In the genomic region with DNA sequence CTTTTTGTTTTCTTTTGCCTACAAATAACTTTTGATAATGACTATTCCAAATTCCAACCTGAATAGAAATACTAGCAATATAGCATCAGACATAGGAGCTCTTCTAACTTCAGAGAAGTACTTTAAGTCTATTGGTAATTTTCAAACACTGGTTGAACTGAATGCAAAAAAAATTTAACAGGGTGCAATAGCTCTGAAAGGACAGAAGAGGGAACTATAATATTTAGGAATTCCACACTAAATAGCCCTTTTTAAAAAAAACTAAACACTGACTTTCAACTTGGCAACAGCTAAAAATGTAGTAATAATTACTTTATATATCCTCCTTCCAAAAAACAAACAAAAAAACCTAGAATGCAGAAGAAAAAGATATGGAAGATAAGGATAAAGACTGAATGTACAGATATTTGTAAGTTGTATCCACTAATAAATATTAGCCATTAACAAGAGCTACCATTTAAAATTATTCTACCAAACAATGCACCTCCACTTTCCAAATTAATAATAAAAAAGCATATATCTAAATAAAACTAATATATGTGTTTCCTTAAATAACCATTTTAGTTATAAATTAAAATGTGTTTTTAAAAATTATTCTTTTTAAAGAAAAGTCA, we compare ENCODE assay signal across 8 cellular contexts.
DNase-seq lines count a peak whose midpoint lies in the region; ATAC-seq and TF ChIP-seq lines count a peak whose summit lies in the region.

No MANE protein-coding gene starts in this region.

- peak; percentile 17 for TF ChIP-seq CTCF in coronary artery (IDR thresholded peaks at IDR 0.05)
- TF ChIP-seq CTCF in osteocyte (IDR thresholded peaks at IDR 0.05) = peak; percentile 74

- H3K4me3 Mint-ChIP-seq in osteocyte (ENCODE audit: unreplicated experiment) = no peak overlapping the region

- H3K4me3 ChIP-seq in coronary artery = no peak overlapping the region

- DNase-seq in NCI-H2171 treated with DMSO at 0.1 percent for 48 hours (lab: John Stamatoyannopoulos, UW) = peak; percentile 64
- no peak for DNase-seq in NCI-H2171 (lab: John Stamatoyannopoulos, UW)
- DNase-seq in NCI-H748 treated with DMSO at 0.1 percent for 48 hours (lab: John Stamatoyannopoulos, UW) = peak; percentile 4
- DNase-seq in coronary artery (ENCODE audit: low spot score) = no peak
- no peak for DNase-seq in osteocyte (ENCODE audit: extremely low spot score, unreplicated experiment)
- no peak for DNase-seq in COR-L47 (lab: John Stamatoyannopoulos, UW)
- no peak for DNase-seq in T1000 (lab: John Stamatoyannopoulos, UW)

- ATAC-seq in GM21825 (IDR thresholded peaks at IDR 0.05; ENCODE audit: unreplicated experiment) = no peak

- no peaks in the 10 kb centered on the region for H3K27me3 Mint-ChIP-seq in osteocyte (ENCODE audit: unreplicated experiment)

- H3K4me1 Mint-ChIP-seq in osteocyte (ENCODE audit: unreplicated experiment) = peaks cover 1% of the 10 kb centered on the region

- no peaks in the 10 kb centered on the region for H3K9me3 Mint-ChIP-seq in osteocyte (ENCODE audit: unreplicated experiment)

- no peak overlapping the region for H3K27ac ChIP-seq in coronary artery

- no peak overlapping the region for H3K27ac Mint-ChIP-seq in osteocyte (ENCODE audit: unreplicated experiment)

- H3K36me3 Mint-ChIP-seq in osteocyte (ENCODE audit: unreplicated experiment) = no peaks in the 10 kb centered on the region

Comparison
In these comparisons a context has a peak if more than half of its experiments do, and no peak if none do; other contexts are left out.
1. DNase-seq: peak in NCI-H2171 treated with DMSO at 0.1 percent for 48 hours (single experiment) and NCI-H748 treated with DMSO at 0.1 percent for 48 hours (single experiment); none in NCI-H2171 (single experiment), coronary artery (single experiment), osteocyte (single experiment), COR-L47 (single experiment) and T1000 (single experiment).